Comparison of ENCODE assay signal across 20 cellular contexts in the genomic region with DNA sequence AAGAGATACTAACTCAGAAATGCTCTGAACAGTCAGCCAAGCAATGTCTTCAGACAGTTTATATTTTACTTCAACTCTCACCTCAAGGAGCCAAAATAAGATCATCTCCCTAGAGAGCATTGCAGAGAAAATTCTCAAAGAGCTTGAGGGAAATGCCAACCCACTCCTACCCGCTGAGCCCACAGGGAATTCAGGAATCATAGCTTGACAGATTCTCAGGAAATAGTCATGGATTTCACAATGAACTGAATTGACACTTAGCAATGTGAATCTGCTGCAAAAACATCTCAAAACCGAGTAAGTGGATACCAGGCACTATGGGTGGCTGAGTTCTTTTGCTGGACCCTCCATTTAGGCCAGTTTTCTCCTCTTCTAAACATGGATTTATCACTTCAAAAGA. TPM values are rescaled to one million over a fixed set of nuclear protein-coding genes. Genes with fewer than 3 reads are reported as not detected.
"Had no signal": no experiment of that assay in that cellular context is flagged by ENCODE, and none has a peak within 500 bp of the region (broad histone marks: within the 10 kb centered on the region; RNA-seq: fewer than 3 reads in every experiment).

No MANE protein-coding gene starts in this region.

- H2AFZ ChIP-seq: neural progenitor cell, parathyroid adenoma had no signal

- H3K9ac ChIP-seq: neural progenitor cell, parathyroid adenoma had no signal

- H3K9me3 ChIP-seq: adrenal gland, colonic mucosa, heart left ventricle, transverse colon had no signal

- H3K36me3 ChIP-seq: adrenal gland, colonic mucosa, heart left ventricle, neural progenitor cell, transverse colon had no signal

- H3K4me1 ChIP-seq: adrenal gland, colonic mucosa, heart left ventricle, neural progenitor cell, parathyroid adenoma, transverse colon had no signal

- H3K4me3 ChIP-seq: adrenal gland, colonic mucosa, heart left ventricle, lung, neural progenitor cell, transverse colon had no signal

- H3K36me3 Mint-ChIP-seq: neural progenitor cell; stimulated activated naive B cell treated with anti-CD40 and anti-IgM and Interleukin-4, amounts not matched to agents 10 μg/mL and 1 μg/mL and 100 μg/mL, for 72 hours; WTC11 had no signal

- H3K4me1 Mint-ChIP-seq: activated CD4-positive, alpha-beta memory T cell treated with anti-CD3 and anti-CD28 coated beads, Interleukin-2, amount 10 ng/mL, durations not matched to agents 7 days and 5 days; neural progenitor cell; stimulated activated naive B cell treated with anti-CD40 and anti-IgM and Interleukin-4, amounts not matched to agents 10 μg/mL and 1 μg/mL and 100 μg/mL, for 72 hours; T-helper 17 cell; WTC11 had no signal

- H3K27me3 ChIP-seq: adrenal gland, colonic mucosa, heart left ventricle, neural progenitor cell, transverse colon had no signal

- H3K79me2 ChIP-seq: parathyroid adenoma had no signal

- H3K9me3 Mint-ChIP-seq: activated CD4-positive, alpha-beta memory T cell treated with anti-CD3 and anti-CD28 coated beads, Interleukin-2, amount 10 ng/mL, durations not matched to agents 7 days and 5 days; activated T-cell treated with anti-CD3 and anti-CD28 coated beads, Interleukin-2, amount 50 U/mL, for 24 hours; neural progenitor cell; stimulated activated naive B cell treated with anti-CD40 and anti-IgM and Interleukin-4, amounts not matched to agents 10 μg/mL and 1 μg/mL and 100 μg/mL, for 72 hours had no signal

- ATAC-seq: heart left ventricle; stimulated activated naive B cell treated with anti-CD40 and anti-IgM and Interleukin-4, amounts not matched to agents 10 μg/mL and 1 μg/mL and 100 μg/mL, for 72 hours; T-helper 17 cell; WTC11 had no signal

- H3K27ac Mint-ChIP-seq: activated CD4-positive, alpha-beta memory T cell treated with anti-CD3 and anti-CD28 coated beads, Interleukin-2, amount 10 ng/mL, durations not matched to agents 7 days and 5 days; activated T-cell treated with anti-CD3 and anti-CD28 coated beads, Interleukin-2, amount 50 U/mL, for 24 hours; neural progenitor cell; stimulated activated naive B cell treated with anti-CD40 and anti-IgM and Interleukin-4, amounts not matched to agents 10 μg/mL and 1 μg/mL and 100 μg/mL, for 72 hours; T-helper 17 cell; WTC11 had no signal

- H3K4me3 Mint-ChIP-seq: activated CD4-positive, alpha-beta memory T cell treated with anti-CD3 and anti-CD28 coated beads, Interleukin-2, amount 10 ng/mL, durations not matched to agents 7 days and 5 days; activated T-cell treated with anti-CD3 and anti-CD28 coated beads, Interleukin-2, amount 50 U/mL, for 24 hours; neural progenitor cell; stimulated activated naive B cell treated with anti-CD40 and anti-IgM and Interleukin-4, amounts not matched to agents 10 μg/mL and 1 μg/mL and 100 μg/mL, for 72 hours; T-helper 17 cell; WTC11 had no signal

- H3K27ac ChIP-seq: adrenal gland, colonic mucosa, heart left ventricle, neural progenitor cell, parathyroid adenoma, transverse colon had no signal

- DNase-seq: activated CD4-positive, alpha-beta memory T cell treated with anti-CD3 and anti-CD28 coated beads, Interleukin-2, amount 10 ng/mL, durations not matched to agents 7 days and 5 days; activated CD4-positive, alpha-beta T cell treated with anti-CD3 and anti-CD28 coated beads for 4 hours; activated effector memory CD4-positive, alpha-beta T cell treated with Interleukin-2 at 50 U/mL for 16 hours; activated naive CD4-positive, alpha-beta T cell treated with anti-CD3 and anti-CD28 coated beads, Interleukin-2, amount 50 U/mL, for 16 hours; activated T-cell treated with anti-CD3 and anti-CD28 coated beads, Interleukin-2, amount 50 U/mL, for 24 hours; adrenal gland; colonic mucosa; heart left ventricle; left cardiac atrium; stimulated activated CD4-positive, alpha-beta T cell treated with anti-CD3 and anti-CD28 coated beads, Interleukin-15, amount 100 ng/mL, for 24 hours; stimulated activated CD4-positive, alpha-beta T cell treated with anti-CD3 and anti-CD28 coated beads, Interleukin-4, amount 100 ng/mL, for 1 hour; stimulated activated naive B cell treated with anti-CD40 and anti-IgM and Interleukin-4, amounts not matched to agents 10 μg/mL and 1 μg/mL and 100 μg/mL, for 72 hours; substantia nigra; T-helper 17 cell; transverse colon had no signal

- H3K4me2 ChIP-seq: neural progenitor cell had no signal

RNA-seq across cellular contexts. Expression of gene PLAC9, which starts 9.8 kb away (rescaled TPM):
- total RNA-seq: activated CD4-positive, alpha-beta memory T cell treated with anti-CD3 and anti-CD28 coated beads, Interleukin-2, amount 10 ng/mL, durations not matched to agents 7 days and 5 days; renal cortical epithelial cell; T-helper 17 cell had no signal
